In the genomic region with DNA sequence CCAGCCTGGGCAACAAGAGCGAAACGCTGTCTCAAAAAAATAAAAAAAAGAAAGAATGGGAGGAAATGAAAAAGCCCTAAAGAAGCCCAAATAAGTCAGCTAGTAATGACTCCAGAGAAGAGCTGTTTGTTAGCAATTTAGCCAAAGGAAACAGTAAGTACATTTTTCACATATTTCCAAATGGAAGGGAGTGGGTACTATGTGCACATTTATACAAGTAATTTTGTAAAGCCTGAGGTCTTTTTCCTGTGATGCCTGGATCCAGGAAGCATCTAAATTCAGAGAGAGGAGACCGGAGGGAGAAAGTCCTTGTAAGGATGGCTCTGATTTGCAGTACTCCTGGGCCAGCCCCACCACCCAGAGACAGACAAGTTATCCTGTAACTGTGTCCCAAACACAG, we compare ENCODE assay signal across 1 cellular context.
TF ChIP-seq lines count a peak whose summit lies in the region.

No MANE protein-coding gene starts in this region.

TF ChIP-seq in IMR-90, 13 proteins besides CTCF, POLR2A, EP300 and RAD21 (continued from another document):
- TF ChIP-seq, protein P1, sequence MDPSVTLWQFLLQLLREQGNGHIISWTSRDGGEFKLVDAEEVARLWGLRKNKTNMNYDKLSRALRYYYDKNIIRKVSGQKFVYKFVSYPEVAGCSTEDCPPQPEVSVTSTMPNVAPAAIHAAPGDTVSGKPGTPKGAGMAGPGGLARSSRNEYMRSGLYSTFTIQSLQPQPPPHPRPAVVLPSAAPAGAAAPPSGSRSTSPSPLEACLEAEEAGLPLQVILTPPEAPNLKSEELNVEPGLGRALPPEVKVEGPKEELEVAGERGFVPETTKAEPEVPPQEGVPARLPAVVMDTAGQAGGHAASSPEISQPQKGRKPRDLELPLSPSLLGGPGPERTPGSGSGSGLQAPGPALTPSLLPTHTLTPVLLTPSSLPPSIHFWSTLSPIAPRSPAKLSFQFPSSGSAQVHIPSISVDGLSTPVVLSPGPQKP (IDR thresholded peaks at IDR 0.05; ENCODE audit: borderline replicate concordance, low read depth, low read length): no peak
- TF ChIP-seq NFE2L2 (IDR thresholded peaks at IDR 0.05; ENCODE audit: low read depth, low read length): no peak
- no peak for TF ChIP-seq CHD1 (IDR thresholded peaks at IDR 0.05; ENCODE audit: low read depth, low read length)
- TF ChIP-seq MXI1 (IDR thresholded peaks at IDR 0.05; ENCODE audit: borderline replicate concordance, low read depth, low read length): no peak
- TF ChIP-seq RFX5 (IDR thresholded peaks at IDR 0.05; ENCODE audit: low read depth, low read length): no peak
- no peak for TF ChIP-seq MAZ (IDR thresholded peaks at IDR 0.05; ENCODE audit: borderline replicate concordance, low read depth, low read length)
- no peak for TF ChIP-seq SMC3 (IDR thresholded peaks at IDR 0.05; ENCODE audit: low read depth, low read length)
- no peak for TF ChIP-seq CEBPB (IDR thresholded peaks at IDR 0.05; ENCODE audit: low read depth, low read length)
